1 cellular context compared by ENCODE assay signal in genomic region chr22:43042101-43042780, GRCh38.
TF ChIP-seq lines count a peak whose summit lies in the region.

No MANE protein-coding gene starts in this region.

TF ChIP-seq in WTC11, 78 proteins besides CTCF, POLR2A, EP300 and RAD21 (continued from another document):
- TF ChIP-seq, protein P1, sequence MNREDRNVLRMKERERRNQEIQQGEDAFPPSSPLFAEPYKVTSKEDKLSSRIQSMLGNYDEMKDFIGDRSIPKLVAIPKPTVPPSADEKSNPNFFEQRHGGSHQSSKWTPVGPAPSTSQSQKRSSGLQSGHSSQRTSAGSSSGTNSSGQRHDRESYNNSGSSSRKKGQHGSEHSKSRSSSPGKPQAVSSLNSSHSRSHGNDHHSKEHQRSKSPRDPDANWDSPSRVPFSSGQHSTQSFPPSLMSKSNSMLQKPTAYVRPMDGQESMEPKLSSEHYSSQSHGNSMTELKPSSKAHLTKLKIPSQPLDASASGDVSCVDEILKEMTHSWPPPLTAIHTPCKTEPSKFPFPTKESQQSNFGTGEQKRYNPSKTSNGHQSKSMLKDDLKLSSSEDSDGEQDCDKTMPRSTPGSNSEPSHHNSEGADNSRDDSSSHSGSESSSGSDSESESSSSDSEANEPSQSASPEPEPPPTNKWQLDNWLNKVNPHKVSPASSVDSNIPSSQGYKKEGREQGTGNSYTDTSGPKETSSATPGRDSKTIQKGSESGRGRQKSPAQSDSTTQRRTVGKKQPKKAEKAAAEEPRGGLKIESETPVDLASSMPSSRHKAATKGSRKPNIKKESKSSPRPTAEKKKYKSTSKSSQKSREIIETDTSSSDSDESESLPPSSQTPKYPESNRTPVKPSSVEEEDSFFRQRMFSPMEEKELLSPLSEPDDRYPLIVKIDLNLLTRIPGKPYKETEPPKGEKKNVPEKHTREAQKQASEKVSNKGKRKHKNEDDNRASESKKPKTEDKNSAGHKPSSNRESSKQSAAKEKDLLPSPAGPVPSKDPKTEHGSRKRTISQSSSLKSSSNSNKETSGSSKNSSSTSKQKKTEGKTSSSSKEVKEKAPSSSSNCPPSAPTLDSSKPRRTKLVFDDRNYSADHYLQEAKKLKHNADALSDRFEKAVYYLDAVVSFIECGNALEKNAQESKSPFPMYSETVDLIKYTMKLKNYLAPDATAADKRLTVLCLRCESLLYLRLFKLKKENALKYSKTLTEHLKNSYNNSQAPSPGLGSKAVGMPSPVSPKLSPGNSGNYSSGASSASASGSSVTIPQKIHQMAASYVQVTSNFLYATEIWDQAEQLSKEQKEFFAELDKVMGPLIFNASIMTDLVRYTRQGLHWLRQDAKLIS (CRISPR knock-in tag; IDR thresholded peaks at IDR 0.05; ENCODE audit: borderline replicate concordance): no peak
- TF ChIP-seq SP1 (CRISPR knock-in tag; conservative IDR thresholded peaks at IDR 0.05) (no peak), EMX1 (CRISPR knock-in tag; IDR thresholded peaks at IDR 0.05) (no peak), ZNF232 (CRISPR knock-in tag; IDR thresholded peaks at IDR 0.05) (no peak), ZBTB21 (CRISPR knock-in tag; IDR thresholded peaks at IDR 0.05; ENCODE audit: borderline replicate concordance) (no peak), NFATC4 (CRISPR knock-in tag; IDR thresholded peaks at IDR 0.05) (no peak)
